33 cellular contexts compared by ENCODE assay signal in the genomic region with DNA sequence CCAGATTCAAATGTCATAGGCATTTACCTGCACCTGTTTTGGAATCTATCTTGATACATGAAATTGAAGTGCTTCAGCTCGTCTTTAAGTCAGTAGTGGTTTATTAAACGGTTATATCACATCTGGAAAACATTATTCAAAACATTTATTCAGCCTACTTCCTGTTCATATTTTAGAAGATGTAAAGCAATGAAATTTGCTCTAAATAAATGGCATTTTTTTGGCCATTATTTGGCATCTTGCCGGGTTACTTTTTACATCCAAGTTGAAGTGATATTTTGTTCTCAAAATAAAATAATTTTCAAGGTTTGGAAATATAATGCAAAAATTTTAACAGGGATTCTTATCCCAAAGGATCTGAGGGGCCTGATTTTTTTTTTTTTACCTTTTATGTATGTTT.
"Had no signal": no experiment of that assay in that cellular context is flagged by ENCODE, and none has a peak within 500 bp of the region (broad histone marks: within the 10 kb centered on the region; RNA-seq: fewer than 3 reads in every experiment).

No MANE protein-coding gene starts in this region.

- DNase-seq: activated B cell treated with CpG ODN at 0.5 μM for 24 hours; activated CD4-positive, alpha-beta T cell treated with anti-CD3 and anti-CD28 coated beads for 48 hours; activated CD4-positive, alpha-beta T cell treated with anti-CD3 and anti-CD28 coated beads, Interleukin-2, amount 50 U/mL, for 1 hour; activated CD4-positive, alpha-beta T cell treated with anti-CD3 and anti-CD28 coated beads, Interleukin-2, amount 50 U/mL, for 48 hours; activated CD8-positive, alpha-beta memory T cell treated with anti-CD3 and anti-CD28 coated beads for 24 hours; activated CD8-positive, alpha-beta T cell treated with anti-CD3 and anti-CD28 coated beads for 36 hours; activated effector memory CD4-positive, alpha-beta T cell treated with Interleukin-2 at 50 U/mL for 16 hours; activated naive CD4-positive, alpha-beta T cell treated with anti-CD3 and anti-CD28 coated beads for 36 hours; activated naive CD8-positive, alpha-beta T cell treated with anti-CD3 and anti-CD28 coated beads for 36 hours; activated naive CD8-positive, alpha-beta T cell treated with anti-CD3 and anti-CD28 coated beads, Interleukin-2, amount 50 U/mL, for 24 hours; activated T-cell treated with anti-CD3 and anti-CD28 coated beads, Interleukin-2, amount 50 U/mL, for 4 hours; adrenal gland; amygdala; aorta; body of pancreas; caudate nucleus; cortex of kidney; effector CD8-positive, alpha-beta T cell; erythroblast; foreskin keratinocyte; gastrocnemius medialis; glutamatergic neuron; heart left ventricle; T-helper 1 cell; T-helper 17 cell; T1000; WERI-Rb-1 had no signal

- H3K9me3 ChIP-seq: adrenal gland, body of pancreas, esophagus muscularis mucosa, gastrocnemius medialis, heart left ventricle had no signal

- H3K36me3 Mint-ChIP-seq: activated naive CD4-positive, alpha-beta T cell treated with anti-CD3 and anti-CD28 coated beads, Interleukin-2, amount 50 U/mL, for 24 hours; activated naive CD8-positive, alpha-beta T cell treated with anti-CD3 and anti-CD28 coated beads for 36 hours had no signal

- H3K4me3 Mint-ChIP-seq: activated B cell treated with CpG ODN at 0.5 μM for 24 hours; activated CD8-positive, alpha-beta T cell treated with anti-CD3 and anti-CD28 coated beads for 36 hours; activated naive CD4-positive, alpha-beta T cell treated with anti-CD3 and anti-CD28 coated beads for 36 hours; activated naive CD4-positive, alpha-beta T cell treated with anti-CD3 and anti-CD28 coated beads, Interleukin-2, amount 50 U/mL, for 24 hours; activated naive CD8-positive, alpha-beta T cell treated with anti-CD3 and anti-CD28 coated beads for 36 hours; activated naive CD8-positive, alpha-beta T cell treated with anti-CD3 and anti-CD28 coated beads, Interleukin-2, amount 50 U/mL, for 24 hours; activated T-cell treated with anti-CD3 and anti-CD28 coated beads, Interleukin-2, amount 50 U/mL, for 4 hours; activated T-helper 17 cell treated with anti-CD3 and anti-CD28 coated beads, Interleukin-2, amount 50 U/mL, for 72 hours; T-helper 17 cell; T-helper 2 cell treated with Interferon-gamma antibody and Interleukin-4, amounts not matched to agents 5 μg/mL and 100 μg/mL, for 36 hours had no signal

- ATAC-seq: activated CD4-positive, CD25-positive, alpha-beta regulatory T cell treated with anti-CD3 and anti-CD28 coated beads, Interleukin-2, amount 50 U/mL, for 24 hours; activated CD8-positive, alpha-beta T cell treated with anti-CD3 and anti-CD28 coated beads for 36 hours; activated naive CD8-positive, alpha-beta T cell treated with anti-CD3 and anti-CD28 coated beads, Interleukin-2, amount 50 U/mL, for 24 hours; activated T-cell treated with anti-CD3 and anti-CD28 coated beads, Interleukin-2, amount 50 U/mL, for 4 hours; activated T-helper 17 cell treated with anti-CD3 and anti-CD28 coated beads, Interleukin-2, amount 50 U/mL, for 72 hours; body of pancreas; foreskin keratinocyte; gastrocnemius medialis; heart left ventricle; T-helper 17 cell had no signal

- H3K4me3 ChIP-seq: adrenal gland, body of pancreas, esophagus muscularis mucosa, gastrocnemius medialis, heart left ventricle had no signal

- H3K36me3 ChIP-seq: adrenal gland had no signal

- H3K27ac ChIP-seq: adrenal gland, body of pancreas, esophagus muscularis mucosa, foreskin keratinocyte, gastrocnemius medialis, heart left ventricle, WERI-Rb-1 had no signal

- H3K4me1 Mint-ChIP-seq: activated B cell treated with CpG ODN at 0.5 μM for 24 hours; activated naive CD4-positive, alpha-beta T cell treated with anti-CD3 and anti-CD28 coated beads, Interleukin-2, amount 50 U/mL, for 24 hours; activated naive CD8-positive, alpha-beta T cell treated with anti-CD3 and anti-CD28 coated beads for 36 hours; activated naive CD8-positive, alpha-beta T cell treated with anti-CD3 and anti-CD28 coated beads, Interleukin-2, amount 50 U/mL, for 24 hours; activated T-helper 17 cell treated with anti-CD3 and anti-CD28 coated beads, Interleukin-2, amount 50 U/mL, for 72 hours; T-helper 17 cell had no signal

- FAIRE-seq: colon had no signal

- H3K9me3 Mint-ChIP-seq: activated B cell treated with CpG ODN at 0.5 μM for 24 hours; activated CD8-positive, alpha-beta T cell treated with anti-CD3 and anti-CD28 coated beads for 36 hours; activated naive CD4-positive, alpha-beta T cell treated with anti-CD3 and anti-CD28 coated beads for 36 hours; activated naive CD4-positive, alpha-beta T cell treated with anti-CD3 and anti-CD28 coated beads, Interleukin-2, amount 50 U/mL, for 24 hours; activated naive CD8-positive, alpha-beta T cell treated with anti-CD3 and anti-CD28 coated beads for 36 hours; activated naive CD8-positive, alpha-beta T cell treated with anti-CD3 and anti-CD28 coated beads, Interleukin-2, amount 50 U/mL, for 24 hours; activated T-cell treated with anti-CD3 and anti-CD28 coated beads, Interleukin-2, amount 50 U/mL, for 4 hours; activated T-helper 17 cell treated with anti-CD3 and anti-CD28 coated beads, Interleukin-2, amount 50 U/mL, for 72 hours; T-helper 2 cell treated with Interferon-gamma antibody and Interleukin-4, amounts not matched to agents 5 μg/mL and 100 μg/mL, for 36 hours had no signal

- H3K27me3 Mint-ChIP-seq: activated CD8-positive, alpha-beta T cell treated with anti-CD3 and anti-CD28 coated beads for 36 hours; activated naive CD8-positive, alpha-beta T cell treated with anti-CD3 and anti-CD28 coated beads for 36 hours; activated naive CD8-positive, alpha-beta T cell treated with anti-CD3 and anti-CD28 coated beads, Interleukin-2, amount 50 U/mL, for 24 hours had no signal

- H3K27ac Mint-ChIP-seq: activated B cell treated with CpG ODN at 0.5 μM for 24 hours; activated CD8-positive, alpha-beta T cell treated with anti-CD3 and anti-CD28 coated beads for 36 hours; activated naive CD4-positive, alpha-beta T cell treated with anti-CD3 and anti-CD28 coated beads for 36 hours; activated naive CD4-positive, alpha-beta T cell treated with anti-CD3 and anti-CD28 coated beads, Interleukin-2, amount 50 U/mL, for 24 hours; activated naive CD8-positive, alpha-beta T cell treated with anti-CD3 and anti-CD28 coated beads for 36 hours; activated naive CD8-positive, alpha-beta T cell treated with anti-CD3 and anti-CD28 coated beads, Interleukin-2, amount 50 U/mL, for 24 hours; activated T-helper 17 cell treated with anti-CD3 and anti-CD28 coated beads, Interleukin-2, amount 50 U/mL, for 72 hours; T-helper 2 cell treated with Interferon-gamma antibody and Interleukin-4, amounts not matched to agents 5 μg/mL and 100 μg/mL, for 36 hours had no signal

- H3K4me1 ChIP-seq: adrenal gland, body of pancreas, esophagus muscularis mucosa, foreskin keratinocyte, gastrocnemius medialis, heart left ventricle had no signal

- H3K27me3 ChIP-seq: adrenal gland, body of pancreas, esophagus muscularis mucosa, foreskin keratinocyte, gastrocnemius medialis, heart left ventricle had no signal
